ENCODE assay signal across 8 cellular contexts in the genomic region with DNA sequence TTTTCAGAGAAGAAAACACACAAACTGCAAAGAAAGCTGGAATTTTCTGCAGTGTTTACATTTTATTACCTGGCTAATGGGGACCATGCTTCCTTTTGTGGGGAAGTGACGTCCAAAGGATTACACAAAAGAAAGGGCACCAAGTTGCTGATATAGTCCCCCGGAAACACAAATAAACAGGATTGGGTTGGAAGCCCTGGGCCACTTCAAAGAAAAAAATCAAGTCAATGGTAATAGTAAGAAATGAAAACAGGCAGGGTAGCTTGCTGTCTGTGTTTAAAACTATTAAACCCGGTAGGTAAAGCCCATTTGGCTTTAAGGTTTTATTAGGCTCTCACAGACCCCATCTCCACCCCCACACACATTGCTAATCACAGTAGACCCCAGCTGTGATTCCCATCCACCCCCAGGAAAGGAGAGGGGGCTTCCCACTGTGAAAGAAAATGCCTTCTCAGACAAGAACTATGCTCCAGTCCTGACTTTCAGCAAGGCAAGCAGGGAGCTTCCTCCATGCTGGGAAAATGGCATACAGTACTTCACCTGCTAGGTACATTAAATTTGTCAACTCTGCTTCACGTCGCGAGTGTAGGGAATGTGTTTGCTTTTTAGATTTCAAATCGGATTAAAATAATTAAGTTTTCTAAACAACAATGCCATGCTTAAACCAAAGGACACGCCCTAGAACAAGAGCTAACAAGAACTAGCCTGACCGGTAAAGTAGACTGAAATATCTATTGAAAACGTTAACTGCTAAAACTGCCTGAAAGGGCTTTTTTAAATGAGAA. TPM values are rescaled to one million over a fixed set of nuclear protein-coding genes. Genes with fewer than 3 reads are reported as not detected.
DNase-seq lines count a peak whose midpoint lies in the region; ATAC-seq and TF ChIP-seq lines count a peak whose summit lies in the region.

No MANE protein-coding gene starts in this region.

- H3K4me1 ChIP-seq in foreskin keratinocyte = peaks cover 36% of the 10 kb centered on the region

- no peak for ATAC-seq in activated CD4-positive, alpha-beta T cell treated with anti-CD3 and anti-CD28 coated beads for 36 hours
- ATAC-seq in T-cell (replicated peaks in 1 of 4) = no peak
- no peak for ATAC-seq in foreskin keratinocyte
- ATAC-seq in HG02970 (IDR thresholded peaks at IDR 0.05; ENCODE audit: low FRiP score, unreplicated experiment) = no peak

- intact Hi-C loops in activated CD4-positive, alpha-beta T cell treated with anti-CD3 and anti-CD28 coated beads for 36 hours (cut with DNase I, micrococcal nuclease) = loop anchor here (5.0 to 10.0 kb wide), 4 partner anchors 239 to 1011 kb away; a partner anchor contains a TSS

- no peaks in the 10 kb centered on the region for H3K36me3 Mint-ChIP-seq in activated CD4-positive, alpha-beta T cell treated with anti-CD3 and anti-CD28 coated beads for 36 hours (ENCODE audit: low read depth)
- no peaks in the 10 kb centered on the region for H3K36me3 Mint-ChIP-seq in T-cell

- CTCF ChIA-PET in activated CD4-positive, alpha-beta T cell treated with anti-CD3 and anti-CD28 coated beads for 36 hours (lab: Charles Lee) = interaction anchor here (0.5 to 3.3 kb wide), 6 partner anchors 10 to 957 kb away, joined by 3 to 24 read pairs (median 4); no protein-coding TSS in a partner anchor
- CTCF ChIA-PET in T-cell (lab: Charles Lee) = interaction anchor here (0.6 to 3.0 kb wide), 8 partner anchors 9 to 1017 kb away, joined by 3 to 30 read pairs (median 4); no protein-coding TSS in a partner anchor

- peak overlapping the region; percentile 79 for H3K4me3 Mint-ChIP-seq in activated CD4-positive, alpha-beta T cell treated with anti-CD3 and anti-CD28 coated beads for 36 hours
- H3K4me3 Mint-ChIP-seq in T-cell = peak overlapping the region; percentile 81 to 87 (median 85)

- H3K27me3 Mint-ChIP-seq in activated CD4-positive, alpha-beta T cell treated with anti-CD3 and anti-CD28 coated beads for 36 hours = peaks cover 37% of the 10 kb centered on the region
- H3K27me3 Mint-ChIP-seq in T-cell = peaks cover 28 to 32% of the 10 kb centered on the region in 2 donors

- DNase-seq in activated CD4-positive, alpha-beta T cell treated with anti-CD3 and anti-CD28 coated beads for 36 hours = no peak
- no peak for DNase-seq in activated CD4-positive, alpha-beta T cell treated with anti-CD3 and anti-CD28 coated beads for 48 hours
- DNase-seq in T-cell = no peak
- peak in 1 of 2 donors; percentile 54 for DNase-seq in foreskin keratinocyte
- DNase-seq in retina = peak; percentile 50
- DNase-seq in T-helper 9 cell = no peak
- no peak for DNase-seq in NCI-H1048 (lab: John Stamatoyannopoulos, UW)

- TF ChIP-seq CTCF in foreskin keratinocyte (conservative IDR thresholded peaks at IDR 0.05) = no peak

- H3K4me1 Mint-ChIP-seq in activated CD4-positive, alpha-beta T cell treated with anti-CD3 and anti-CD28 coated beads for 36 hours = peaks cover 14% of the 10 kb centered on the region
- peaks cover 23 to 34% (median 26%) of the 10 kb centered on the region in 3 donors for H3K4me1 Mint-ChIP-seq in T-cell

- H3K27me3 ChIP-seq in foreskin keratinocyte = no peaks in the 10 kb centered on the region

- POLR2A ChIA-PET in activated CD4-positive, alpha-beta T cell treated with anti-CD3 and anti-CD28 coated beads for 36 hours (lab: Charles Lee) = interaction anchor here (0.6 kb wide), 1 partner anchor 20 kb away, joined by 3 read pairs; no protein-coding TSS in a partner anchor
- POLR2A ChIA-PET in T-cell (lab: Charles Lee) = interaction anchor here in 1 of 2 donors (0.6 kb wide), 1 partner anchor 96 kb away, joined by 8 read pairs; no protein-coding TSS in a partner anchor

- no peak overlapping the region for H3K27ac Mint-ChIP-seq in activated CD4-positive, alpha-beta T cell treated with anti-CD3 and anti-CD28 coated beads for 36 hours
- no peak overlapping the region for H3K27ac Mint-ChIP-seq in T-cell

- peak overlapping the region; percentile 100 for H3K27ac ChIP-seq in foreskin keratinocyte

- no peaks in the 10 kb centered on the region for H3K9me3 Mint-ChIP-seq in activated CD4-positive, alpha-beta T cell treated with anti-CD3 and anti-CD28 coated beads for 36 hours (ENCODE audit: low read depth)
- H3K9me3 Mint-ChIP-seq in T-cell = no peaks in the 10 kb centered on the region

RNA-seq across cellular contexts. Expression of a gene that starts 1.1 kb away (rescaled TPM):
- total RNA-seq in activated CD4-positive, alpha-beta T cell treated with anti-CD3 and anti-CD28 coated beads for 36 hours = 1 to 10 TPM; 2.7 to 3.7 TPM
- total RNA-seq in T-cell = 1 to 10 TPM in 4 of 5 donors, under 1 TPM in 1; 0.80 to 6.2 (median 2.4) TPM
- 293 and 297 TPM in 2 replicates for total RNA-seq in foreskin keratinocyte
- 213 and 260 TPM in 2 replicates for polyA plus RNA-seq in foreskin keratinocyte

RNA-seq across cellular contexts. Expression of a gene that starts 55.7 kb away (rescaled TPM):
- 1 to 10 TPM; 1.6 to 1.7 TPM for total RNA-seq in activated CD4-positive, alpha-beta T cell treated with anti-CD3 and anti-CD28 coated beads for 36 hours
- total RNA-seq in T-cell (under 1 TPM in 3 of 5 donors, not detected in 2; 0.09 to 0.12 (median 0.10) TPM), foreskin keratinocyte (0.04 and 0.10 TPM in 2 replicates)
- polyA plus RNA-seq in foreskin keratinocyte = 0.01 TPM in 2 replicates

Comparison
In these comparisons a context has a peak if more than half of its experiments do, and no peak if none do; other contexts are left out.
1. RNA of a gene that starts 1.1 kb away (total RNA-seq): 293 to 297 TPM in foreskin keratinocyte; 2.7 to 3.7 TPM in activated CD4-positive, alpha-beta T cell treated with anti-CD3 and anti-CD28 coated beads for 36 hours and 0.80 to 6.2 TPM in T-cell; every median in the first group is over 10 times any median in the second.